21 cellular contexts compared by ENCODE assay signal in genomic region chr7:3056713-3057388, GRCh38. TPM values are rescaled to one million over a fixed set of nuclear protein-coding genes. Genes with fewer than 3 reads are reported as not detected.
A peak's percentile ranks its signal among the peaks of the same experiment; 100 is the strongest.
DNase-seq lines count a peak whose midpoint lies in the region; ATAC-seq, FAIRE-seq and TF ChIP-seq lines count a peak whose summit lies in the region.
"Had no signal": no experiment of that assay in that cellular context is flagged by ENCODE, and none has a peak within 500 bp of the region (broad histone marks: within the 10 kb centered on the region; RNA-seq: fewer than 3 reads in every experiment).

No MANE protein-coding gene starts in this region.

- peaks cover 4% of the 10 kb centered on the region for H3K9me3 ChIP-seq in T-helper 17 cell (ENCODE audit: control insufficient read depth, low read length, poor library complexity, severe bottlenecking)
- H3K9me3 ChIP-seq: MG63 had no signal

- no peak for ATAC-seq in T-helper 17 cell
- ATAC-seq in GM18511 (IDR thresholded peaks at IDR 0.05; ENCODE audit: unreplicated experiment) = no peak
- ATAC-seq: foreskin keratinocyte, HCT116 had no signal

- H3K4me3 Mint-ChIP-seq in progenitor cell of endocrine pancreas (ENCODE audit: low read depth) = peak overlapping the region; percentile 12
- H3K4me3 Mint-ChIP-seq in T-helper 17 cell = no peak overlapping the region
- H3K4me3 Mint-ChIP-seq: activated CD4-positive, alpha-beta T cell treated with anti-CD3 and anti-CD28 coated beads, Interleukin-2, amount 10 ng/mL, durations not matched to agents 7 days and 5 days; memory B cell; neural crest cell had no signal

- H3K36me3 ChIP-seq in bronchial epithelial cell (ENCODE audit: control insufficient read depth, insufficient read depth, low read length) = no peaks in the 10 kb centered on the region
- H3K36me3 ChIP-seq: MG63 had no signal

- H3K27me3 Mint-ChIP-seq in progenitor cell of endocrine pancreas (no peaks in the 10 kb centered on the region), T-helper 17 cell (no peaks in the 10 kb centered on the region)

- no peaks in the 10 kb centered on the region for H3K27me3 ChIP-seq in bronchial epithelial cell (ENCODE audit: control insufficient read depth, insufficient read depth, low read length)

- FAIRE-seq in bronchial epithelial cell (lab: Jason Lieb, UNC) = no peak
- FAIRE-seq: TTC549 had no signal

- TF ChIP-seq CTCF in bronchial epithelial cell (IDR thresholded peaks at IDR 0.05; ENCODE audit: insufficient read depth, low read length, severe bottlenecking) = no peak
- no peak for TF ChIP-seq CTCF in progenitor cell of endocrine pancreas (IDR thresholded peaks at IDR 0.05; ENCODE audit: unreplicated experiment)

- H3K27ac Mint-ChIP-seq in progenitor cell of endocrine pancreas = peak overlapping the region; percentile 25
- no peak overlapping the region for H3K27ac Mint-ChIP-seq in T-helper 17 cell
- H3K27ac Mint-ChIP-seq: activated CD4-positive, alpha-beta T cell treated with anti-CD3 and anti-CD28 coated beads, Interleukin-2, amount 10 ng/mL, durations not matched to agents 7 days and 5 days; memory B cell had no signal

- H3K4me3 ChIP-seq in bronchial epithelial cell (ENCODE audit: low read depth, low read length) = no peak overlapping the region
- H3K4me3 ChIP-seq: MG63 had no signal

- H3K9me3 Mint-ChIP-seq in progenitor cell of endocrine pancreas (ENCODE audit: low read depth) = peaks cover 4% of the 10 kb centered on the region

- H3K36me3 Mint-ChIP-seq in progenitor cell of endocrine pancreas (ENCODE audit: insufficient read depth) (peaks cover 1% of the 10 kb centered on the region), T-helper 17 cell (ENCODE audit: low read depth) (no peaks in the 10 kb centered on the region)
- H3K36me3 Mint-ChIP-seq: memory B cell had no signal

- DNase-seq in DMS79 treated with DMSO at 0.1 percent for 48 hours (lab: John Stamatoyannopoulos, UW) = peak; percentile 93
- peak; percentile 54 to 76 for DNase-seq in NCI-H2081 (lab: John Stamatoyannopoulos, UW)
- DNase-seq in bronchial epithelial cell (ENCODE audit: low read depth) = peak; percentile 3
- no peak for DNase-seq in progenitor cell of endocrine pancreas (ENCODE audit: low spot score, unreplicated experiment)
- no peak for DNase-seq in T-helper 17 cell
- DNase-seq in activated naive CD4-positive, alpha-beta T cell treated with Interleukin-2 at 50 U/mL for 16 hours = no peak
- no peak for DNase-seq in NCI-H2196 (lab: John Stamatoyannopoulos, UW; ENCODE audit: unreplicated experiment)
- DNase-seq: activated CD4-positive, alpha-beta T cell treated with anti-CD3 and anti-CD28 coated beads, Interleukin-2, amount 10 ng/mL, durations not matched to agents 7 days and 5 days; activated CD8-positive, alpha-beta memory T cell treated with anti-CD3 and anti-CD28 coated beads, Interleukin-2, amount 50 U/mL, for 48 hours; activated effector memory CD4-positive, alpha-beta T cell treated with Interleukin-2 at 50 U/mL for 16 hours; dermis blood vessel endothelial cell; DND-41; foreskin keratinocyte; IMR-90; MG63; stimulated activated CD4-positive, alpha-beta T cell treated with anti-CD3 and anti-CD28 coated beads, Interleukin-12 subunit alpha, Interleukin-12 subunit beta, amount 100 ng/mL, for 4 hours had no signal

- H3K4me1 Mint-ChIP-seq in progenitor cell of endocrine pancreas (ENCODE audit: low read depth) = peaks cover 38% of the 10 kb centered on the region
- peaks cover 8% of the 10 kb centered on the region for H3K4me1 Mint-ChIP-seq in T-helper 17 cell
- H3K4me1 Mint-ChIP-seq: memory B cell, neural crest cell had no signal

RNA-seq across cellular contexts. Expression of gene CARD11, which starts 13.2 kb away (rescaled TPM):
- total RNA-seq in bronchial epithelial cell (3.3 and 6.3 TPM in 2 replicates), progenitor cell of endocrine pancreas (11.0 and 15.8 TPM in 2 replicates), T-helper 17 cell (100 to 1,000 TPM; 126 to 155 TPM)

Comparison
In these comparisons a context has a peak if more than half of its experiments do, and no peak if none do; other contexts are left out.
1. DNase-seq: peak in DMS79 treated with DMSO at 0.1 percent for 48 hours (single experiment), NCI-H2081 (2 of 2) and bronchial epithelial cell (single experiment); none in progenitor cell of endocrine pancreas (single experiment), T-helper 17 cell (0 of 3), activated naive CD4-positive, alpha-beta T cell treated with Interleukin-2 at 50 U/mL for 16 hours (single experiment) and NCI-H2196 (single experiment).